In the genomic region with DNA sequence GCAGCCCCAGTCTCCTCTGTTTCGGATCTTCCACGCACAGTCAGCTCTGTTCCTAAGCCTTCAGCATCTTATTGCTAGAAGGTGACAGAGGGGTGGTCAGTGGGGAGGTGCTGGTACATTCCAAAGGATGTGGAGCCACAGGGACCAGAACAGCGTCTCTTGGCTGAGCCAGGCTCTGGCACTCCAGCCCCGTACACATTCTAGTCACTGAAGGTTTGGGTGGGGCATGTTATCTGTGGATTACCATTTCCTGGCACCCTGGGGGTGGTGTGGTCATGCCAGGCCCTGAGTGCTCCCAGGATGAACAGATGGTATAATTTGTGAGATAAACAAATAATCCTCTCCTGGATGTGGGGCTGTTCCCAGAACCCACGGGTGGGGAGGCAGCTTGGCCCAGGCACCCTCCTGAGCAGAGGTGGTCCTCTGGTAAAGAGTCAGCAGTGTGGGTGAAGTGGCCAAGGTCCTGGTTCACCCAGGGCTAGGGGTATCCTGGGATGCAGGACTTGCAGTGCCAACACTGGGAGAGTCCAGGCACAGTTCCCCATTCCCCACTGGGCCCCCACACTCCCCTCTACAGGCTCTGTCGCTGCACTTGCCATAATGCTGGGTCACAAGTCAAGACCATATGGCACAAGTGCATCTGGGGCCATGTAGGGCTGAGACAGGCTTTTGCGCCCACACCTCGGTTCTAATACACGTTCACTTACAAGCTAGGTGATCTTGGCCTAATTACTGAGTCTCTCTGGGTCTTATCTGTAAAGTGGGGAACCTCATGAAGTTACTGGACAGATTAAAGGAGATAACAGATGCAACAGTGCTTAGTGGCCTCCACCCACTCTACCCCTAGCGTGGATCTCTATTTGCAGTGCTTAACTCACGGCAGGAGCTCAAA, we compare ENCODE assay signal across 1 cellular context.
TF ChIP-seq lines count a peak whose summit lies in the region.

No MANE protein-coding gene starts in this region.

TF ChIP-seq in H1, 55 proteins besides CTCF, POLR2A, EP300 and RAD21:
- TF ChIP-seq ASH2L (IDR thresholded peaks at IDR 0.05; ENCODE audit: low read length), result no peak
- TF ChIP-seq BRCA1 (IDR thresholded peaks at IDR 0.05; ENCODE audit: low read depth, low read length), result no peak
- TF ChIP-seq MAFK (IDR thresholded peaks at IDR 0.05; ENCODE audit: low read depth, low read length), result no peak
- TF ChIP-seq TCF12 (IDR thresholded peaks at IDR 0.05; ENCODE audit: low read depth, low read length), result no peak
- TF ChIP-seq SUZ12 (IDR thresholded peaks at IDR 0.05; ENCODE audit: low read length), result no peak
- no peak for TF ChIP-seq JUND (IDR thresholded peaks at IDR 0.05; ENCODE audit: low read length)
- no peak for TF ChIP-seq SIRT6 (IDR thresholded peaks at IDR 0.05; ENCODE audit: low read length)
- no peak for TF ChIP-seq SIX5 (IDR thresholded peaks at IDR 0.05; ENCODE audit: low read depth, low read length)
- TF ChIP-seq CHD2 (IDR thresholded peaks at IDR 0.05; ENCODE audit: low read length), result no peak
- no peak for TF ChIP-seq TEAD4 (IDR thresholded peaks at IDR 0.05; ENCODE audit: low read depth, low read length)
- TF ChIP-seq KDM5A (IDR thresholded peaks at IDR 0.05; ENCODE audit: low read length), result no peak
- no peak for TF ChIP-seq FOSL1 (IDR thresholded peaks at IDR 0.05; ENCODE audit: insufficient read depth, low read depth, low read length)
- no peak for TF ChIP-seq RNF2 (IDR thresholded peaks at IDR 0.05; ENCODE audit: borderline replicate concordance, low read depth, low read length, missing control alignments, poor library complexity, severe bottlenecking)
- no peak for TF ChIP-seq GTF2F1 (IDR thresholded peaks at IDR 0.05; ENCODE audit: borderline replicate concordance, low read depth, low read length)
- no peak for TF ChIP-seq TBP (IDR thresholded peaks at IDR 0.05; ENCODE audit: low read depth, low read length)
- TF ChIP-seq EGR1 (IDR thresholded peaks at IDR 0.05; ENCODE audit: borderline replicate concordance, low read depth, low read length), result no peak
